Comparison of ENCODE assay signal across 24 cellular contexts in the genomic region with DNA sequence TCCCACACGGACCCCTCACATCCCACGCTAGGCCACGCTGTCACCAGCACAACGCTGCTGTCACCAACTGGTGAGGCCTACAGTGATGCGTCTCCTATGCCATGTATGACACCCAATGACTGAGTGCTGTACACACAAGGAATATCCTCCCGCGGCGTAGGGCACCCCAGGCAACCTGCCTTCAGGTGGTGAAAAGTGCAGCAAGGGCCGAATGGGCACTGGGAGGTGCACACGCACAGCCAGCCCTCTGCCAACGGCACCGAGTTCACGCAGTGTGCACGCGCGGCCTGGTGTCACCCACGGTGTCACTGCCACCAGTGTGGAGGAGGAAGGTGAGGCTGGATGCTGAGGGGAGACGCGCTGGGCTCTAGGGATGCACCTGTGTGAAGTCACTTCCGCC. TPM values are rescaled to one million over a fixed set of nuclear protein-coding genes. Genes with fewer than 3 reads are reported as not detected.
DNase-seq lines count a peak whose midpoint lies in the region; ATAC-seq, FAIRE-seq and TF ChIP-seq lines count a peak whose summit lies in the region.
"Had no signal": no experiment of that assay in that cellular context is flagged by ENCODE, and none has a peak within 500 bp of the region (broad histone marks: within the 10 kb centered on the region; RNA-seq: fewer than 3 reads in every experiment).

No MANE protein-coding gene starts in this region.

- H3K4ac ChIP-seq in neuronal stem cell (ENCODE audit: low read length) = no peak overlapping the region

- H3K27ac Mint-ChIP-seq in activated naive CD8-positive, alpha-beta T cell treated with anti-CD3 and anti-CD28 coated beads, Interleukin-2, amount 10 ng/mL, durations not matched to agents 7 days and 5 days = peak overlapping the region; percentile 30
- no peak overlapping the region for H3K27ac Mint-ChIP-seq in activated naive CD8-positive, alpha-beta T cell treated with anti-CD3 and anti-CD28 coated beads for 36 hours
- no peak overlapping the region for H3K27ac Mint-ChIP-seq in activated naive CD4-positive, alpha-beta T cell treated with anti-CD3 and anti-CD28 coated beads, Interleukin-2, amount 50 U/mL, for 72 hours
- H3K27ac Mint-ChIP-seq in activated CD8-positive, alpha-beta T cell treated with anti-CD3 and anti-CD28 coated beads for 36 hours = no peak overlapping the region
- H3K27ac Mint-ChIP-seq: B cell had no signal

- H3K18ac ChIP-seq in neuronal stem cell (ENCODE audit: low read length) = peak overlapping the region; percentile 50

- no peak for ATAC-seq in activated naive CD8-positive, alpha-beta T cell treated with anti-CD3 and anti-CD28 coated beads, Interleukin-2, amount 10 ng/mL, durations not matched to agents 7 days and 5 days (ENCODE audit: low read depth)
- no peak for ATAC-seq in activated naive CD4-positive, alpha-beta T cell treated with anti-CD3 and anti-CD28 coated beads, Interleukin-2, amount 50 U/mL, for 72 hours
- ATAC-seq in activated CD8-positive, alpha-beta T cell treated with anti-CD3 and anti-CD28 coated beads for 36 hours = no peak
- ATAC-seq: PC-3 had no signal

- POLR2A ChIA-PET in activated naive CD8-positive, alpha-beta T cell treated with anti-CD3 and anti-CD28 coated beads, Interleukin-2, amount 10 ng/mL, durations not matched to agents 7 days and 5 days (lab: Charles Lee) = no interaction called here
- POLR2A ChIA-PET in HEK293 (lab: Yijun Ruan, JAX) = no interaction called here
- POLR2A ChIA-PET in activated CD8-positive, alpha-beta T cell treated with anti-CD3 and anti-CD28 coated beads for 36 hours (lab: Charles Lee) = no interaction called here

- no peaks in the 10 kb centered on the region for H3K9me3 ChIP-seq in HEK293 (ENCODE audit: control insufficient read depth, insufficient read depth, low read depth, low read length)
- no peaks in the 10 kb centered on the region for H3K9me3 ChIP-seq in kidney (ENCODE audit: control insufficient read depth in 1 of 2, low read length in 2 of 2)
- no peaks in the 10 kb centered on the region for H3K9me3 ChIP-seq in neuronal stem cell (replicated peaks in 1 of 2; ENCODE audit: control insufficient read depth in 2 of 2, insufficient read depth in 1 of 2, low read depth in 1 of 2, low read length in 2 of 2)
- H3K9me3 ChIP-seq: HAP-1, SJSA1 had no signal

- H3K9me3 Mint-ChIP-seq in activated naive CD8-positive, alpha-beta T cell treated with anti-CD3 and anti-CD28 coated beads, Interleukin-2, amount 10 ng/mL, durations not matched to agents 7 days and 5 days = no peaks in the 10 kb centered on the region
- H3K9me3 Mint-ChIP-seq in activated naive CD8-positive, alpha-beta T cell treated with anti-CD3 and anti-CD28 coated beads for 36 hours = no peaks in the 10 kb centered on the region
- no peaks in the 10 kb centered on the region for H3K9me3 Mint-ChIP-seq in activated naive CD4-positive, alpha-beta T cell treated with anti-CD3 and anti-CD28 coated beads, Interleukin-2, amount 50 U/mL, for 72 hours
- no peaks in the 10 kb centered on the region for H3K9me3 Mint-ChIP-seq in activated CD8-positive, alpha-beta T cell treated with anti-CD3 and anti-CD28 coated beads for 36 hours

- no peak overlapping the region for H2BK15ac ChIP-seq in neuronal stem cell (ENCODE audit: low read length)

- H3K27ac ChIP-seq in HEK293 (ENCODE audit: extremely low read depth, low read depth, low read length) = no peak overlapping the region
- H3K27ac ChIP-seq in kidney (ENCODE audit: low read depth in 2 of 2, low read length in 2 of 2) = no peak overlapping the region
- H3K27ac ChIP-seq in neuronal stem cell (replicated peaks; ENCODE audit: low read length) = no peak overlapping the region
- H3K27ac ChIP-seq: 22Rv1, SJSA1 had no signal

- no peak overlapping the region for H2AFZ ChIP-seq in neuronal stem cell (ENCODE audit: low read length)

- intact Hi-C loops in kidney (cut with DNase I) = no loop called here
- intact Hi-C loops in activated CD8-positive, alpha-beta T cell treated with anti-CD3 and anti-CD28 coated beads for 36 hours (cut with micrococcal nuclease) = no loop called here

- no peak for DNase-seq in activated naive CD8-positive, alpha-beta T cell treated with anti-CD3 and anti-CD28 coated beads, Interleukin-2, amount 10 ng/mL, durations not matched to agents 7 days and 5 days
- DNase-seq in activated naive CD8-positive, alpha-beta T cell treated with anti-CD3 and anti-CD28 coated beads for 36 hours = no peak
- DNase-seq in kidney (peak; percentile 49), neuronal stem cell (ENCODE audit: low spot score) (no peak), NOMO-1 (lab: John Stamatoyannopoulos, UW; ENCODE audit: unreplicated experiment in 2 of 2) (no peak)
- no peak for DNase-seq in activated naive CD4-positive, alpha-beta T cell treated with anti-CD3 and anti-CD28 coated beads, Interleukin-2, amount 50 U/mL, for 72 hours (ENCODE audit: low spot score in 2 of 2)
- DNase-seq in activated CD8-positive, alpha-beta T cell treated with anti-CD3 and anti-CD28 coated beads for 36 hours = no peak
- DNase-seq: Calu3, DMS79 treated with DMSO at 0.1 percent for 48 hours, GF-D8, GOT3, NCI-H1092 treated with DMSO at 0.1 percent for 48 hours, NCI-H1436 treated with DMSO at 0.1 percent for 48 hours, NCI-H187 treated with DMSO at 0.1 percent for 48 hours, NCI-H2171 treated with DMSO at 0.1 percent for 48 hours, NCI-H524 treated with DMSO at 0.1 percent for 48 hours, NCI-H774, PC-3 had no signal

- no peaks in the 10 kb centered on the region for H3K27me3 Mint-ChIP-seq in activated naive CD8-positive, alpha-beta T cell treated with anti-CD3 and anti-CD28 coated beads, Interleukin-2, amount 10 ng/mL, durations not matched to agents 7 days and 5 days
- no peaks in the 10 kb centered on the region for H3K27me3 Mint-ChIP-seq in activated naive CD8-positive, alpha-beta T cell treated with anti-CD3 and anti-CD28 coated beads for 36 hours
- H3K27me3 Mint-ChIP-seq in activated CD8-positive, alpha-beta T cell treated with anti-CD3 and anti-CD28 coated beads for 36 hours = no peaks in the 10 kb centered on the region
- H3K27me3 Mint-ChIP-seq: B cell had no signal

- no peak overlapping the region for H2BK5ac ChIP-seq in neuronal stem cell (ENCODE audit: low read length)

- H3K4me3 Mint-ChIP-seq in activated naive CD8-positive, alpha-beta T cell treated with anti-CD3 and anti-CD28 coated beads, Interleukin-2, amount 10 ng/mL, durations not matched to agents 7 days and 5 days = no peak overlapping the region
- H3K4me3 Mint-ChIP-seq in activated naive CD8-positive, alpha-beta T cell treated with anti-CD3 and anti-CD28 coated beads for 36 hours = no peak overlapping the region
- H3K4me3 Mint-ChIP-seq in activated CD8-positive, alpha-beta T cell treated with anti-CD3 and anti-CD28 coated beads for 36 hours = no peak overlapping the region
- H3K4me3 Mint-ChIP-seq: B cell had no signal

- FAIRE-seq in kidney (lab: Jason Lieb, UNC) = no peak
- FAIRE-seq: GM12891 had no signal

- H3K4me3 ChIP-seq in HEK293 (ENCODE audit: low read depth, low read length) (no peak overlapping the region), kidney (ENCODE audit: low read length in 2 of 2) (no peak overlapping the region), neuronal stem cell (ENCODE audit: low read length in 2 of 2) (no peak overlapping the region)
- H3K4me3 ChIP-seq: HAP-1, SJSA1 had no signal

- H3K4me2 ChIP-seq in neuronal stem cell (ENCODE audit: insufficient read depth, low read length, poor library complexity, severe bottlenecking) = no peak overlapping the region

- no peak overlapping the region for H2BK120ac ChIP-seq in neuronal stem cell (ENCODE audit: low read depth, low read length)

- CTCF ChIA-PET in HEK293 (lab: Yijun Ruan, JAX) = interaction anchor here (1.4 kb wide), 1 partner anchor 10 kb away, joined by 4 read pairs; no protein-coding TSS in a partner anchor
- CTCF ChIA-PET in activated CD8-positive, alpha-beta T cell treated with anti-CD3 and anti-CD28 coated beads for 36 hours (lab: Charles Lee) = interaction anchor here (0.8 to 5.6 kb wide), 2 partner anchors 202 to 206 kb away, joined by 3 to 35 read pairs; no protein-coding TSS in a partner anchor

- H2AK5ac ChIP-seq in neuronal stem cell (ENCODE audit: low read depth, low read length) = no peak overlapping the region

- H3K36me3 ChIP-seq in HEK293 (ENCODE audit: control insufficient read depth in 2 of 2, insufficient read depth in 1 of 2, low read length in 2 of 2) (peaks cover 0 to 48% of the 10 kb centered on the region in 2 experiments; a peak in 1 of 3 replicates), kidney (ENCODE audit: control insufficient read depth in 1 of 2, insufficient read depth in 2 of 2, low read length in 2 of 2) (peaks cover 6 to 14% of the 10 kb centered on the region in 2 donors), neuronal stem cell (replicated peaks in 1 of 2; ENCODE audit: control insufficient read depth in 2 of 2, insufficient read depth in 2 of 2, low read length in 2 of 2) (peaks cover 0 to 12% of the 10 kb centered on the region in 2 donors)

- H4K8ac ChIP-seq in neuronal stem cell (ENCODE audit: low read depth, low read length) = no peak overlapping the region

- TF ChIP-seq CTCF in HEK293 (tag by site-specific recombination; IDR thresholded peaks at IDR 0.05) (no peak), kidney (IDR thresholded peaks at IDR 0.05; ENCODE audit: borderline replicate concordance, extremely low read depth, insufficient read depth) (no peak)
- no peak for TF ChIP-seq CTCF in activated CD8-positive, alpha-beta T cell treated with anti-CD3 and anti-CD28 coated beads for 36 hours (IDR thresholded peaks at IDR 0.05)

- H3K4me1 ChIP-seq in HEK293 (ENCODE audit: control insufficient read depth, insufficient read depth, low read length) (no peaks in the 10 kb centered on the region), kidney (ENCODE audit: control insufficient read depth in 1 of 2, insufficient read depth in 1 of 2, low read depth in 1 of 2, low read length in 2 of 2) (peaks cover 18 to 36% of the 10 kb centered on the region in 2 donors), neuronal stem cell (ENCODE audit: control insufficient read depth in 2 of 2, insufficient read depth in 1 of 2, low read depth in 1 of 2, low read length in 2 of 2) (peaks cover 4 to 20% of the 10 kb centered on the region in 2 donors)

- WGBS in neuronal stem cell (ENCODE audit: extremely low coverage in 2 of 2, insufficient read length in 2 of 2, insufficient replicate concordance in 1 of 2), 2 donors = no CpG with 5 or more reads among the region's 20 CpGs

- peaks cover 10% of the 10 kb centered on the region for H3K4me1 Mint-ChIP-seq in activated naive CD8-positive, alpha-beta T cell treated with anti-CD3 and anti-CD28 coated beads, Interleukin-2, amount 10 ng/mL, durations not matched to agents 7 days and 5 days
- peaks cover 15% of the 10 kb centered on the region for H3K4me1 Mint-ChIP-seq in activated naive CD8-positive, alpha-beta T cell treated with anti-CD3 and anti-CD28 coated beads for 36 hours
- peaks cover 17% of the 10 kb centered on the region for H3K4me1 Mint-ChIP-seq in activated CD8-positive, alpha-beta T cell treated with anti-CD3 and anti-CD28 coated beads for 36 hours (ENCODE audit: low read depth)

- peak overlapping the region; percentile 78 for H3K14ac ChIP-seq in neuronal stem cell (ENCODE audit: low read length)

- no peaks in the 10 kb centered on the region for H3K27me3 ChIP-seq in neuronal stem cell (ENCODE audit: control insufficient read depth in 3 of 3, insufficient read depth in 3 of 3, low read depth in 1 of 3, low read length in 3 of 3)
- H3K27me3 ChIP-seq: SJSA1 had no signal

- no peaks in the 10 kb centered on the region for H3K79me1 ChIP-seq in neuronal stem cell (ENCODE audit: low read depth, low read length)

- H2BK12ac ChIP-seq in neuronal stem cell (ENCODE audit: low read length) = no peak overlapping the region

- no peak overlapping the region for H4K91ac ChIP-seq in neuronal stem cell (ENCODE audit: low read depth, low read length, poor library complexity)

- H3K36me3 Mint-ChIP-seq in activated naive CD8-positive, alpha-beta T cell treated with anti-CD3 and anti-CD28 coated beads, Interleukin-2, amount 10 ng/mL, durations not matched to agents 7 days and 5 days = peaks cover 2% of the 10 kb centered on the region
- H3K36me3 Mint-ChIP-seq in activated naive CD8-positive, alpha-beta T cell treated with anti-CD3 and anti-CD28 coated beads for 36 hours = no peaks in the 10 kb centered on the region
- no peaks in the 10 kb centered on the region for H3K36me3 Mint-ChIP-seq in activated naive CD4-positive, alpha-beta T cell treated with anti-CD3 and anti-CD28 coated beads, Interleukin-2, amount 50 U/mL, for 72 hours
- no peaks in the 10 kb centered on the region for H3K36me3 Mint-ChIP-seq in activated CD8-positive, alpha-beta T cell treated with anti-CD3 and anti-CD28 coated beads for 36 hours (ENCODE audit: low read depth)

- H3K9ac ChIP-seq in kidney (ENCODE audit: low read length in 2 of 2) (no peak overlapping the region), neuronal stem cell (ENCODE audit: low read depth, low read length, poor library complexity) (peak overlapping the region; percentile 34)

- H3K23ac ChIP-seq in neuronal stem cell (ENCODE audit: low read depth, low read length, poor library complexity) = peak overlapping the region; percentile 78

RNA-seq across cellular contexts. Expression of a gene that starts 4.5 kb away (rescaled TPM):
- total RNA-seq in activated naive CD8-positive, alpha-beta T cell treated with anti-CD3 and anti-CD28 coated beads, Interleukin-2, amount 10 ng/mL, durations not matched to agents 7 days and 5 days = 10 to 100 TPM; 13.8 to 14.8 TPM
- 1 to 10 TPM; 5.9 to 6.0 TPM for total RNA-seq in activated naive CD8-positive, alpha-beta T cell treated with anti-CD3 and anti-CD28 coated beads for 36 hours
- total RNA-seq in kidney = 35.5 TPM
- polyA plus RNA-seq in kidney (ENCODE audit: insufficient read depth, low read depth, low replicate concordance) = 37.5 TPM
- 13.1 TPM for polyA plus RNA-seq in neuronal stem cell (2013, experiment 1 of 2)
- 12.9 TPM for polyA plus RNA-seq in neuronal stem cell (2013, experiment 2 of 2)
- 1 to 10 TPM; 6.1 to 7.9 TPM for total RNA-seq in activated naive CD4-positive, alpha-beta T cell treated with anti-CD3 and anti-CD28 coated beads, Interleukin-2, amount 50 U/mL, for 72 hours
- total RNA-seq in activated CD8-positive, alpha-beta T cell treated with anti-CD3 and anti-CD28 coated beads for 36 hours = 1 to 10 TPM; 6.5 to 7.9 TPM

RNA-seq across cellular contexts. Expression of a gene that starts 20.5 kb away (rescaled TPM):
- total RNA-seq in activated naive CD8-positive, alpha-beta T cell treated with anti-CD3 and anti-CD28 coated beads, Interleukin-2, amount 10 ng/mL, durations not matched to agents 7 days and 5 days = not detected
- total RNA-seq in activated naive CD8-positive, alpha-beta T cell treated with anti-CD3 and anti-CD28 coated beads for 36 hours = not detected
- total RNA-seq in kidney = 12.5 TPM
- 1.8 TPM for polyA plus RNA-seq in kidney (ENCODE audit: insufficient read depth, low read depth, low replicate concordance)
- polyA plus RNA-seq in neuronal stem cell (2013, experiment 1 of 2) = 0.04 TPM
- 0.06 TPM for polyA plus RNA-seq in neuronal stem cell (2013, experiment 2 of 2)
- total RNA-seq in activated naive CD4-positive, alpha-beta T cell treated with anti-CD3 and anti-CD28 coated beads, Interleukin-2, amount 50 U/mL, for 72 hours = under 1 TPM in 1 of 2 donors, not detected in 1; 0.07 TPM
- not detected for total RNA-seq in activated CD8-positive, alpha-beta T cell treated with anti-CD3 and anti-CD28 coated beads for 36 hours
- total RNA-seq: Calu3 had no signal

Comparison
In these comparisons a context has a peak if more than half of its experiments do, and no peak if none do; other contexts are left out.
1. RNA of a gene that starts 20.5 kb away (total RNA-seq): 12.5 TPM in kidney (single experiment); 0.07 TPM in activated naive CD4-positive, alpha-beta T cell treated with anti-CD3 and anti-CD28 coated beads, Interleukin-2, amount 50 U/mL, for 72 hours, not detected in activated naive CD8-positive, alpha-beta T cell treated with anti-CD3 and anti-CD28 coated beads, Interleukin-2, amount 10 ng/mL, durations not matched to agents 7 days and 5 days, not detected in activated naive CD8-positive, alpha-beta T cell treated with anti-CD3 and anti-CD28 coated beads for 36 hours and not detected in activated CD8-positive, alpha-beta T cell treated with anti-CD3 and anti-CD28 coated beads for 36 hours; every median in the first group is over 10 times any median in the second.